9 cellular contexts compared by ENCODE assay signal in genomic region chr18:33576999-33577687, GRCh38. TPM values are rescaled to one million over a fixed set of nuclear protein-coding genes. Genes with fewer than 3 reads are reported as not detected.
DNase-seq lines count a peak whose midpoint lies in the region; ATAC-seq and TF ChIP-seq lines count a peak whose summit lies in the region.
"Had no signal": no experiment of that assay in that cellular context is flagged by ENCODE, and none has a peak within 500 bp of the region (broad histone marks: within the 10 kb centered on the region; RNA-seq: fewer than 3 reads in every experiment).

No MANE protein-coding gene starts in this region.

- H3K27ac Mint-ChIP-seq in activated naive CD4-positive, alpha-beta T cell treated with anti-CD3 and anti-CD28 coated beads, Interleukin-2, amount 10 ng/mL, durations not matched to agents 7 days and 5 days = no peak overlapping the region

- no peaks in the 10 kb centered on the region for H3K27me3 Mint-ChIP-seq in activated naive CD4-positive, alpha-beta T cell treated with anti-CD3 and anti-CD28 coated beads, Interleukin-2, amount 10 ng/mL, durations not matched to agents 7 days and 5 days

- peaks cover 6% of the 10 kb centered on the region for H3K4me1 Mint-ChIP-seq in activated naive CD4-positive, alpha-beta T cell treated with anti-CD3 and anti-CD28 coated beads, Interleukin-2, amount 10 ng/mL, durations not matched to agents 7 days and 5 days

- no peak for ATAC-seq in lung (ENCODE audit: insufficient read depth, low FRiP score)
- ATAC-seq in GM18498 (IDR thresholded peaks at IDR 0.05; ENCODE audit: unreplicated experiment) = no peak

- peak overlapping the region; percentile 80 for H3K4me3 ChIP-seq in brain microvascular endothelial cell (ENCODE audit: low read depth, low read length)
- no peak overlapping the region for H3K4me3 ChIP-seq in lung
- peak overlapping the region in 3 of 4 donors; percentile 60 to 80 (median 79) for H3K4me3 ChIP-seq in transverse colon

- 10 to 13% methylated on average over 8 of the region's 8 CpGs for WGBS in lung, 2 donors
- 7 to 12% methylated on average over 8 of the region's 8 CpGs for WGBS in transverse colon (ENCODE audit: low coverage in 1 of 2), 2 donors

- H3K4me1 ChIP-seq in lung (ENCODE audit: control insufficient read depth in 2 of 2, insufficient read depth in 2 of 2, low read length in 2 of 2) = peaks cover 3 to 5% of the 10 kb centered on the region in 2 donors
- H3K4me1 ChIP-seq in transverse colon = peaks cover 0 to 9% (median 0%) of the 10 kb centered on the region in 4 donors

- H3K9me3 ChIP-seq in lung (ENCODE audit: control insufficient read depth in 2 of 2, insufficient read depth in 1 of 2, low read length in 1 of 2) = peaks cover 0 to 2% of the 10 kb centered on the region in 2 donors
- no peaks in the 10 kb centered on the region for H3K9me3 ChIP-seq in transverse colon

- no peaks in the 10 kb centered on the region for H3K9me3 Mint-ChIP-seq in activated naive CD4-positive, alpha-beta T cell treated with anti-CD3 and anti-CD28 coated beads, Interleukin-2, amount 10 ng/mL, durations not matched to agents 7 days and 5 days

- no peak for TF ChIP-seq POLR2A in transverse colon (IDR thresholded peaks at IDR 0.05)

- no peak for TF ChIP-seq EP300 in transverse colon (IDR thresholded peaks at IDR 0.05; ENCODE audit: low read depth)

- H3K27ac ChIP-seq in brain microvascular endothelial cell (no peak overlapping the region), lung (ENCODE audit: low read depth in 1 of 2, low read length in 1 of 2) (peak overlapping the region; percentile 78 to 93), transverse colon (peak overlapping the region; percentile 75 to 92 (median 88))

- no peak for DNase-seq in activated naive CD4-positive, alpha-beta T cell treated with anti-CD3 and anti-CD28 coated beads, Interleukin-2, amount 10 ng/mL, durations not matched to agents 7 days and 5 days
- DNase-seq in activated naive CD4-positive, alpha-beta T cell treated with anti-CD3 and anti-CD28 coated beads, Interleukin-2, amount 50 U/mL, for 16 hours = no peak
- DNase-seq in brain microvascular endothelial cell (no peak), lung (ENCODE audit: low spot score) (no peak), transverse colon (no peak), nucleus accumbens (lab: John Stamatoyannopoulos, UW) (no peak), HuH-7.5 (ENCODE audit: low spot score) (no peak)

- peaks cover 2% of the 10 kb centered on the region for H3K36me3 Mint-ChIP-seq in activated naive CD4-positive, alpha-beta T cell treated with anti-CD3 and anti-CD28 coated beads, Interleukin-2, amount 10 ng/mL, durations not matched to agents 7 days and 5 days

- H3K27me3 ChIP-seq in brain microvascular endothelial cell (replicated peaks) (no peaks in the 10 kb centered on the region), lung (ENCODE audit: control insufficient read depth, insufficient read depth) (no peaks in the 10 kb centered on the region), transverse colon (peaks cover 16% of the 10 kb centered on the region)

- H3K36me3 ChIP-seq in brain microvascular endothelial cell (replicated peaks) = no peaks in the 10 kb centered on the region
- H3K36me3 ChIP-seq in lung (ENCODE audit: control insufficient read depth in 2 of 2, insufficient read depth in 2 of 2, low read length in 2 of 2) = no peaks in the 10 kb centered on the region
- no peaks in the 10 kb centered on the region for H3K36me3 ChIP-seq in transverse colon

- CTCF ChIA-PET in activated naive CD4-positive, alpha-beta T cell treated with anti-CD3 and anti-CD28 coated beads, Interleukin-2, amount 10 ng/mL, durations not matched to agents 7 days and 5 days (lab: Charles Lee) = no interaction called here

- intact Hi-C loops in transverse colon (cut with DNase I; ENCODE audit: low total_unique reads) = no loop called here

- TF ChIP-seq CTCF in brain microvascular endothelial cell (IDR thresholded peaks at IDR 0.05; ENCODE audit: low read depth, low read length, missing control alignments) (no peak), lung (IDR thresholded peaks at IDR 0.05; ENCODE audit: control extremely low read depth, extremely low read depth) (no peak), transverse colon (IDR thresholded peaks at IDR 0.05) (no peak)

- in situ Hi-C loops in brain microvascular endothelial cell (cut with HindIII; ENCODE audit: low pct_ligation_motif_present, low sequenced_read_pairs) = no loop called here
- in situ Hi-C loops in transverse colon (cut with MboI; ENCODE audit: low pct_ligation_motif_present in 1 of 4, low pct_unique_long_range_greater_than_20kb in 1 of 4, low sequenced_read_pairs in 3 of 4) = no loop called here

- H3K4me3 Mint-ChIP-seq in activated naive CD4-positive, alpha-beta T cell treated with anti-CD3 and anti-CD28 coated beads, Interleukin-2, amount 10 ng/mL, durations not matched to agents 7 days and 5 days = peak overlapping the region; percentile 60

RNA-seq across cellular contexts. Expression of gene ASXL3, which starts 0.9 kb away (rescaled TPM):
- total RNA-seq in lung = 10 to 100 TPM in 1 of 2 donors, 1 to 10 TPM in 1; 3.6 to 16.3 TPM
- polyA plus RNA-seq in lung = under 1 TPM; 0.08 to 0.11 TPM
- total RNA-seq in transverse colon = 1 to 10 TPM in 2 of 4 donors, under 1 TPM in 2; 0.75 to 3.0 (median 1.7) TPM
- total RNA-seq: SK-MEL-5 had no signal
